22 cellular contexts compared by ENCODE assay signal in genomic region chr5:144024601-144025000, GRCh38.
"Had no signal": no experiment of that assay in that cellular context is flagged by ENCODE, and none has a peak within 500 bp of the region (broad histone marks: within the 10 kb centered on the region; RNA-seq: fewer than 3 reads in every experiment).

No MANE protein-coding gene starts in this region.

- H3K27me3 Mint-ChIP-seq: dendritic cell treated with granulocyte-macrophage colony-stimulating factor and Interleukin-4, amounts not matched to agents 40 ng/mL and 50 ng/mL, for 4 days had no signal

- H3K4me3 ChIP-seq: adrenal gland, cardiac muscle cell, esophagus squamous epithelium, gastrocnemius medialis, prostate gland, skin epidermis, tibial nerve, uterus had no signal

- H3K9me3 Mint-ChIP-seq: stimulated activated naive CD8-positive, alpha-beta T cell treated with anti-CD3 and anti-CD28 coated beads, Interleukin-15, Interleukin-2, amounts not matched to agents 100 ng/mL and 50 ng/mL, for 24 hours had no signal

- H3K4me1 ChIP-seq: adrenal gland, prostate gland, uterus had no signal

- H3K36me3 ChIP-seq: adrenal gland, cardiac muscle cell, esophagus squamous epithelium, gastrocnemius medialis, prostate gland, tibial nerve, uterus had no signal

- H3K27me3 ChIP-seq: adrenal gland, cardiac muscle cell, esophagus squamous epithelium, gastrocnemius medialis, tibial nerve, uterus had no signal

- H3K4me3 Mint-ChIP-seq: activated T-cell treated with anti-CD3 and anti-CD28 coated beads, Interleukin-2, amount 50 U/mL, for 72 hours; dendritic cell treated with granulocyte-macrophage colony-stimulating factor and Interleukin-4, amounts not matched to agents 40 ng/mL and 50 ng/mL, for 4 days; memory B cell; neural crest cell; stimulated activated naive CD8-positive, alpha-beta T cell treated with anti-CD3 and anti-CD28 coated beads, Interleukin-15, Interleukin-2, amounts not matched to agents 100 ng/mL and 50 ng/mL, for 24 hours had no signal

- DNase-seq: activated CD4-positive, alpha-beta T cell treated with anti-CD3 and anti-CD28 coated beads, Interleukin-2, amount 50 U/mL, for 1 hour; activated CD8-positive, alpha-beta memory T cell treated with anti-CD3 and anti-CD28 coated beads, Interleukin-2, amount 50 U/mL, for 4 hours; activated gamma-delta T cell; activated T-cell treated with anti-CD3 and anti-CD28 coated beads, Interleukin-2, amount 50 U/mL, for 72 hours; adrenal gland; effector memory CD4-positive, alpha-beta T cell; esophagus squamous epithelium; gastrocnemius medialis; head of caudate nucleus; kidney; right cardiac atrium; uterus had no signal

- H3K4me1 Mint-ChIP-seq: memory B cell had no signal

- ATAC-seq: activated CD4-positive, CD25-positive, alpha-beta regulatory T cell treated with anti-CD3 and anti-CD28 coated beads, Interleukin-2, amount 50 U/mL, for 24 hours; gastrocnemius medialis; right cardiac atrium had no signal

- H3K9me3 ChIP-seq: adrenal gland, esophagus squamous epithelium, gastrocnemius medialis, prostate gland, tibial nerve, uterus had no signal

- H3K27ac Mint-ChIP-seq: activated naive CD4-positive, alpha-beta T cell treated with anti-CD3 and anti-CD28 coated beads, Interleukin-2, amount 50 U/mL, for 72 hours; activated T-cell treated with anti-CD3 and anti-CD28 coated beads, Interleukin-2, amount 50 U/mL, for 72 hours; dendritic cell treated with granulocyte-macrophage colony-stimulating factor and Interleukin-4, amounts not matched to agents 40 ng/mL and 50 ng/mL, for 4 days; memory B cell; stimulated activated naive CD8-positive, alpha-beta T cell treated with anti-CD3 and anti-CD28 coated beads, Interleukin-15, Interleukin-2, amounts not matched to agents 100 ng/mL and 50 ng/mL, for 24 hours had no signal
